ENCODE assay signal across 1 cellular context in genomic region chr9:109320734-109321448, GRCh38.
TF ChIP-seq lines count a peak whose summit lies in the region.

EPB41L4B (minus strand) TSS chr9:109321059; CDS start chr9:109320446, 613 bp downstream.

TF ChIP-seq in K562, 482 proteins besides CTCF, POLR2A, EP300 and RAD21 (continued from another document and continues in another):
- no peak for TF ChIP-seq ZNF518B (CRISPR knock-in tag; IDR thresholded peaks at IDR 0.05)
- peak; percentile 23; the same call in 1 of the 2 replicates for TF ChIP-seq TCF7 (IDR thresholded peaks at IDR 0.05; ENCODE audit: borderline replicate concordance)
- no peak for TF ChIP-seq SNRNP70 (optimal IDR thresholded peaks at IDR 0.05; ENCODE audit: low read depth, low read length)
- no peak for TF ChIP-seq DACH1 (IDR thresholded peaks at IDR 0.05; ENCODE audit: partially characterized antibody)
- no peak for TF ChIP-seq ZNF589 (CRISPR knock-in tag; IDR thresholded peaks at IDR 0.05; ENCODE audit: low read depth)
- no peak for TF ChIP-seq ZNF398 (CRISPR knock-in tag; IDR thresholded peaks at IDR 0.05)
- no peak for TF ChIP-seq ATF2 (CRISPR knock-in tag; IDR thresholded peaks at IDR 0.05)
- TF ChIP-seq ZNF717 (CRISPR knock-in tag; IDR thresholded peaks at IDR 0.05): no peak
- no peak for TF ChIP-seq TEAD2 (tag; IDR thresholded peaks at IDR 0.05)
- TF ChIP-seq BRCA1 (IDR thresholded peaks at IDR 0.05): no peak
- no peak for TF ChIP-seq BRCA1 (CRISPR knock-in tag; IDR thresholded peaks at IDR 0.05)
- no peak for TF ChIP-seq ZNF316 (IDR thresholded peaks at IDR 0.05)
- TF ChIP-seq RFX5 (IDR thresholded peaks at IDR 0.05; ENCODE audit: low read depth, low read length): no peak
- peak; percentile 44 to 67; a peak in 3 of 4 replicates for TF ChIP-seq FOXK2 (conservative IDR thresholded peaks at IDR 0.05 in 1 of 2, IDR thresholded peaks at IDR 0.05 in 1 of 2; ENCODE audit: low read depth in 2 of 2)
- TF ChIP-seq GABPA (tag; conservative IDR thresholded peaks at IDR 0.05; ENCODE audit: low read depth): peak; percentile 54
- no peak for TF ChIP-seq SFPQ (IDR thresholded peaks at IDR 0.05; ENCODE audit: low read depth, low read length)
- no peak for TF ChIP-seq GATAD2A (IDR thresholded peaks at IDR 0.05)
- TF ChIP-seq ZBED1 (IDR thresholded peaks at IDR 0.05): no peak
- no peak for TF ChIP-seq TSC22D4 (tag; IDR thresholded peaks at IDR 0.05)
- no peak for TF ChIP-seq HDAC6 (IDR thresholded peaks at IDR 0.05; ENCODE audit: low read depth, low read length)
- no peak for TF ChIP-seq SP1 (CRISPR knock-in tag; IDR thresholded peaks at IDR 0.05)
- TF ChIP-seq MED1 (CRISPR knock-in tag; IDR thresholded peaks at IDR 0.05; ENCODE audit: borderline replicate concordance): no peak
- TF ChIP-seq GTF3C2 (IDR thresholded peaks at IDR 0.05; ENCODE audit: borderline replicate concordance, extremely low read depth, insufficient read length): no peak
- TF ChIP-seq WHSC1 (IDR thresholded peaks at IDR 0.05; ENCODE audit: low read length): no peak
- TF ChIP-seq SMARCA4 (IDR thresholded peaks at IDR 0.05): no peak
- TF ChIP-seq ELK1 (CRISPR knock-in tag; IDR thresholded peaks at IDR 0.05): no peak
- TF ChIP-seq FOS (IDR thresholded peaks at IDR 0.05; ENCODE audit: extremely low read depth, insufficient read length): no peak
- TF ChIP-seq RFX1 (IDR thresholded peaks at IDR 0.05): no peak
- TF ChIP-seq ASH1L (IDR thresholded peaks at IDR 0.05; ENCODE audit: borderline replicate concordance, low read depth, partially characterized antibody): no peak
- peak in 1 of 2 experiments; percentile 97; a peak in 2 of 4 replicates for TF ChIP-seq KDM1A (IDR thresholded peaks at IDR 0.05)
- no peak for TF ChIP-seq ZNF121 (CRISPR knock-in tag; conservative IDR thresholded peaks at IDR 0.05)
- TF ChIP-seq ZNF668 (CRISPR knock-in tag; IDR thresholded peaks at IDR 0.05): no peak
- no peak for TF ChIP-seq GTF2A2 (tag; IDR thresholded peaks at IDR 0.05)
- TF ChIP-seq KDM4B (IDR thresholded peaks at IDR 0.05; ENCODE audit: borderline replicate concordance in 2 of 2, low read depth in 1 of 2): no peak
- TF ChIP-seq ZMIZ1 (IDR thresholded peaks at IDR 0.05; ENCODE audit: low read depth in 2 of 2, low read length in 2 of 2): no peak
- TF ChIP-seq MTF1 (CRISPR knock-in tag; IDR thresholded peaks at IDR 0.05; ENCODE audit: borderline replicate concordance): no peak
- TF ChIP-seq NFE2 (IDR thresholded peaks at IDR 0.05; ENCODE audit: low read depth): no peak
- TF ChIP-seq HNRNPK (IDR thresholded peaks at IDR 0.05; ENCODE audit: low read depth, low read length, poor library complexity, severe bottlenecking): no peak
- no peak for TF ChIP-seq KAT7 (CRISPR knock-in tag; IDR thresholded peaks at IDR 0.05; ENCODE audit: borderline replicate concordance)
- peak; percentile 96 for TF ChIP-seq STAG1 (CRISPR knock-in tag; IDR thresholded peaks at IDR 0.05; ENCODE audit: borderline replicate concordance)
- no peak for TF ChIP-seq ZSCAN32 (CRISPR knock-in tag; IDR thresholded peaks at IDR 0.05)
- no peak for TF ChIP-seq ZBTB17 (CRISPR knock-in tag; IDR thresholded peaks at IDR 0.05)
- no peak for TF ChIP-seq MBD2 (IDR thresholded peaks at IDR 0.05; ENCODE audit: borderline replicate concordance, low read depth)
- no peak for TF ChIP-seq TAL1 (IDR thresholded peaks at IDR 0.05)
- no peak for TF ChIP-seq ZKSCAN3 (CRISPR knock-in tag; IDR thresholded peaks at IDR 0.05)
- TF ChIP-seq NFXL1 (CRISPR knock-in tag; IDR thresholded peaks at IDR 0.05): no peak
- TF ChIP-seq CREBBP (IDR thresholded peaks at IDR 0.05; ENCODE audit: low read depth, low read length): no peak
- no peak for TF ChIP-seq ARID2 (IDR thresholded peaks at IDR 0.05)
- TF ChIP-seq ETV5 (CRISPR knock-in tag; IDR thresholded peaks at IDR 0.05; ENCODE audit: low read depth): no peak
- TF ChIP-seq TFE3 (CRISPR knock-in tag; IDR thresholded peaks at IDR 0.05): no peak
- no peak for TF ChIP-seq ZNF324 (CRISPR knock-in tag; IDR thresholded peaks at IDR 0.05)
